15 cellular contexts compared by ENCODE assay signal in genomic region chr2:16620590-16620989, GRCh38.
"Had no signal": no experiment of that assay in that cellular context is flagged by ENCODE, and none has a peak within 500 bp of the region (broad histone marks: within the 10 kb centered on the region; RNA-seq: fewer than 3 reads in every experiment).

No MANE protein-coding gene starts in this region.

- ATAC-seq: esophagus mucosa, T-helper 17 cell had no signal

- H3K9me3 Mint-ChIP-seq: activated CD4-positive, alpha-beta T cell treated with anti-CD3 and anti-CD28 coated beads, Interleukin-2, amount 10 ng/mL, durations not matched to agents 7 days and 5 days; activated T-helper 2 cell treated with anti-CD3 and anti-CD28 coated beads, Interferon-gamma antibody, Interleukin-2, Interleukin-4, amounts not matched to agents 10 μg/mL and 5 μg/mL and 100 μg/mL, durations not matched to agents 14 hours and 24 hours and 36 hours; endodermal cell; immature natural killer cell had no signal

- H3K4me3 ChIP-seq: adrenal gland, neural progenitor cell, tibial nerve had no signal

- H3K27me3 ChIP-seq: adrenal gland, neural progenitor cell, tibial nerve had no signal

- H3K9me3 ChIP-seq: adrenal gland, tibial nerve had no signal

- H3K4me3 Mint-ChIP-seq: activated CD4-positive, alpha-beta T cell treated with anti-CD3 and anti-CD28 coated beads, Interleukin-2, amount 10 ng/mL, durations not matched to agents 7 days and 5 days; endodermal cell; immature natural killer cell; neural progenitor cell; T-helper 17 cell had no signal

- H3K27ac Mint-ChIP-seq: activated CD4-positive, alpha-beta T cell treated with anti-CD3 and anti-CD28 coated beads, Interleukin-2, amount 10 ng/mL, durations not matched to agents 7 days and 5 days; activated T-helper 2 cell treated with anti-CD3 and anti-CD28 coated beads, Interferon-gamma antibody, Interleukin-2, Interleukin-4, amounts not matched to agents 10 μg/mL and 5 μg/mL and 100 μg/mL, durations not matched to agents 14 hours and 24 hours and 36 hours; endodermal cell; neural progenitor cell; T-helper 17 cell had no signal

- DNase-seq: activated CD4-positive, alpha-beta T cell treated with anti-CD3 and anti-CD28 coated beads, Interleukin-2, amount 10 ng/mL, durations not matched to agents 7 days and 5 days; activated CD4-positive, CD25-positive, alpha-beta regulatory T cell; activated naive CD4-positive, alpha-beta T cell treated with anti-CD3 and anti-CD28 coated beads, Interleukin-2, amount 50 U/mL, for 16 hours; activated T-cell treated with anti-CD3 and anti-CD28 coated beads for 4 hours; adrenal gland; cerebellar nuclear complex; dermis blood vessel endothelial cell; endodermal cell; immature natural killer cell; stimulated activated CD4-positive, alpha-beta T cell treated with anti-CD3 and anti-CD28 coated beads, Interleukin-4, amount 100 ng/mL, for 4 hours; T-helper 17 cell had no signal

- H3K36me3 ChIP-seq: neural progenitor cell had no signal

- H3K27ac ChIP-seq: adrenal gland, neural progenitor cell had no signal

- H3K27me3 Mint-ChIP-seq: activated CD4-positive, alpha-beta T cell treated with anti-CD3 and anti-CD28 coated beads, Interleukin-2, amount 10 ng/mL, durations not matched to agents 7 days and 5 days had no signal
